In genomic region chr19:43765109-43765876, GRCh38 we compare ENCODE assay signal across 9 cellular contexts. TPM values are rescaled to one million over a fixed set of nuclear protein-coding genes. Genes with fewer than 3 reads are reported as not detected.
DNase-seq lines count a peak whose midpoint lies in the region; ATAC-seq and TF ChIP-seq lines count a peak whose summit lies in the region.
"Had no signal": no experiment of that assay in that cellular context is flagged by ENCODE, and none has a peak within 500 bp of the region (broad histone marks: within the 10 kb centered on the region; RNA-seq: fewer than 3 reads in every experiment).

No MANE protein-coding gene starts in this region.

- H3K27me3 Mint-ChIP-seq in naive thymus-derived CD4-positive, alpha-beta T cell = no peaks in the 10 kb centered on the region

- peak overlapping the region; percentile 56 to 90 (median 85) for H3K27ac ChIP-seq in BLaER1 treated with 17β-estradiol and CSF1 and Interleukin-3, amounts not matched to agents 10 nM and 100 nM
- H3K27ac ChIP-seq in naive thymus-derived CD4-positive, alpha-beta T cell (ENCODE audit: low read depth, low read length) = peak overlapping the region; percentile 45
- H3K27ac ChIP-seq in thoracic aorta = peak overlapping the region; percentile 9 to 71

- H3K27ac Mint-ChIP-seq in naive thymus-derived CD4-positive, alpha-beta T cell = peak overlapping the region; percentile 78 to 94 (median 88)

- peak overlapping the region; percentile 61 to 81 (median 74) for H3K9ac ChIP-seq in BLaER1 treated with 17β-estradiol and CSF1 and Interleukin-3, amounts not matched to agents 10 nM and 100 nM

- H3K4me2 ChIP-seq in BLaER1 treated with 17β-estradiol and CSF1 and Interleukin-3, amounts not matched to agents 10 nM and 100 nM = peak overlapping the region; percentile 74 to 97 (median 91)

- peak; percentile 57 for ATAC-seq in GM21360 (IDR thresholded peaks at IDR 0.05; ENCODE audit: unreplicated experiment)
- ATAC-seq in HG03571 (IDR thresholded peaks at IDR 0.05; ENCODE audit: unreplicated experiment) = peak; percentile 61
- ATAC-seq in naive thymus-derived CD4-positive, alpha-beta T cell = peak; percentile 81
- ATAC-seq in thoracic aorta (ENCODE audit: insufficient number of reproducible peaks, low FRiP score, low read depth) = peak; percentile 44

- peaks cover 43 to 100% (median 77%) of the 10 kb centered on the region in 10 experiments for H3K4me1 ChIP-seq in BLaER1 treated with 17β-estradiol and CSF1 and Interleukin-3, amounts not matched to agents 10 nM and 100 nM
- peaks cover 23 to 32% of the 10 kb centered on the region in 2 donors for H3K4me1 ChIP-seq in naive thymus-derived CD4-positive, alpha-beta T cell (ENCODE audit: control insufficient read depth in 2 of 2, insufficient read depth in 2 of 2, low read length in 2 of 2)
- H3K4me1 ChIP-seq in thoracic aorta (ENCODE audit: control insufficient read depth in 1 of 2, low read depth in 2 of 2) = peaks cover 18 to 28% of the 10 kb centered on the region in 2 donors

- H3K36me3 Mint-ChIP-seq in naive thymus-derived CD4-positive, alpha-beta T cell = peaks cover 0 to 35% (median 4%) of the 10 kb centered on the region in 5 donors

- peaks cover 0 to 10% (median 0%) of the 10 kb centered on the region in 11 experiments; a peak in 2 of 22 replicates for H4K20me1 ChIP-seq in BLaER1 treated with 17β-estradiol and CSF1 and Interleukin-3, amounts not matched to agents 10 nM and 100 nM

- DNase-seq in activated CD4-positive, CD25-positive, alpha-beta regulatory T cell treated with anti-CD3 and anti-CD28 coated beads, Interleukin-2, amount 50 U/mL, for 16 hours (ENCODE audit: low read depth, low spot score) = peak; percentile 57
- DNase-seq in cardiac fibroblast (ENCODE audit: low read depth in 2 of 2) = peak; percentile 87 to 97
- DNase-seq in naive thymus-derived CD4-positive, alpha-beta T cell = peak in 8 of 9 donors; percentile 20 to 86 (median 38)
- peak; percentile 44 for DNase-seq in thoracic aorta (ENCODE audit: low spot score)
- DNase-seq in midbrain (lab: John Stamatoyannopoulos, UW) = no peak

- H3K4me3 ChIP-seq in BLaER1 treated with 17β-estradiol and CSF1 and Interleukin-3, amounts not matched to agents 10 nM and 100 nM = peak overlapping the region in 8 of 10 experiments; percentile 2 to 56 (median 44); a peak in 12 of 20 replicates
- no peak overlapping the region for H3K4me3 ChIP-seq in cardiac fibroblast (replicated peaks in 1 of 2; ENCODE audit: low read depth in 2 of 2, low read length in 2 of 2)
- no peak overlapping the region for H3K4me3 ChIP-seq in naive thymus-derived CD4-positive, alpha-beta T cell (ENCODE audit: low read length)
- H3K4me3 ChIP-seq in thoracic aorta = no peak overlapping the region

- intact Hi-C loops in naive thymus-derived CD4-positive, alpha-beta T cell (cut with micrococcal nuclease) = loop anchor here (1.0 kb wide), 4 partner anchors 11 to 97 kb away; partner anchors contain the start of genes SMG9 (in 2 of the 2) and KCNN4 (in 1 of the 2)

- POLR2A ChIA-PET in naive thymus-derived CD4-positive, alpha-beta T cell (lab: Charles Lee) = interaction anchor here (1.3 to 11.8 kb wide), 4 partner anchors 11 to 19 kb away, joined by 6 to 100 read pairs (median 19); partner anchors contain the start of genes KCNN4 and SMG9

- H3K9me3 ChIP-seq in BLaER1 treated with 17β-estradiol and CSF1 and Interleukin-3, amounts not matched to agents 10 nM and 100 nM (replicated peaks in 1 of 11) = no peaks in the 10 kb centered on the region
- H3K9me3 ChIP-seq in naive thymus-derived CD4-positive, alpha-beta T cell (ENCODE audit: control insufficient read depth in 2 of 3, low read length in 3 of 3) = no peaks in the 10 kb centered on the region
- H3K9me3 ChIP-seq in thoracic aorta = no peaks in the 10 kb centered on the region

- peaks cover 32 to 73% (median 40%) of the 10 kb centered on the region in 7 donors for H3K4me1 Mint-ChIP-seq in naive thymus-derived CD4-positive, alpha-beta T cell

- no peaks in the 10 kb centered on the region for H3K27me3 ChIP-seq in BLaER1 treated with 17β-estradiol and CSF1 and Interleukin-3, amounts not matched to agents 10 nM and 100 nM
- H3K27me3 ChIP-seq in naive thymus-derived CD4-positive, alpha-beta T cell (ENCODE audit: control insufficient read depth in 2 of 2, insufficient read depth in 2 of 2, low read length in 2 of 2) = no peaks in the 10 kb centered on the region
- H3K27me3 ChIP-seq in thoracic aorta (replicated peaks; ENCODE audit: insufficient read depth) = no peaks in the 10 kb centered on the region

- peaks cover 0 to 1% (median 0%) of the 10 kb centered on the region in 11 donors for H3K9me3 Mint-ChIP-seq in naive thymus-derived CD4-positive, alpha-beta T cell

- peaks cover 35 to 43% (median 37%) of the 10 kb centered on the region in 11 experiments; a peak in 21 of 22 replicates for H3K36me3 ChIP-seq in BLaER1 treated with 17β-estradiol and CSF1 and Interleukin-3, amounts not matched to agents 10 nM and 100 nM
- H3K36me3 ChIP-seq in naive thymus-derived CD4-positive, alpha-beta T cell (ENCODE audit: control insufficient read depth in 2 of 3, insufficient read depth in 3 of 3, low read length in 3 of 3) = peaks cover 0 to 30% (median 0%) of the 10 kb centered on the region in 3 experiments
- no peaks in the 10 kb centered on the region for H3K36me3 ChIP-seq in thoracic aorta

- no peak for TF ChIP-seq CTCF in cardiac fibroblast (IDR thresholded peaks at IDR 0.05; ENCODE audit: low read depth, low read length)
- no peak for TF ChIP-seq CTCF in thoracic aorta (IDR thresholded peaks at IDR 0.05)

- H3K4me3 Mint-ChIP-seq in naive thymus-derived CD4-positive, alpha-beta T cell = peak overlapping the region; percentile 35 to 80 (median 67)

- CTCF ChIA-PET in naive thymus-derived CD4-positive, alpha-beta T cell (lab: Charles Lee) = interaction anchor here (0.6 to 2.7 kb wide), 5 partner anchors 14 to 115 kb away, joined by 3 to 11 read pairs (median 4); no protein-coding TSS in a partner anchor

RNA-seq across cellular contexts. Expression of gene SMG9, which starts 10.5 kb away (rescaled TPM):
- 10 to 100 TPM; 48.5 to 75.9 (median 53.9) TPM for total RNA-seq in naive thymus-derived CD4-positive, alpha-beta T cell
- 1 to 10 TPM; 7.9 to 9.8 TPM for polyA plus RNA-seq in naive thymus-derived CD4-positive, alpha-beta T cell
- 10 to 100 TPM; 18.3 to 49.1 TPM for total RNA-seq in thoracic aorta

RNA-seq across cellular contexts. Expression of gene KCNN4, which starts 15.5 kb away (rescaled TPM):
- 10 to 100 TPM; 12.8 to 53.4 (median 18.8) TPM for total RNA-seq in naive thymus-derived CD4-positive, alpha-beta T cell
- polyA plus RNA-seq in naive thymus-derived CD4-positive, alpha-beta T cell = 10 to 100 TPM in 1 of 2 donors, 1 to 10 TPM in 1; 8.1 to 16.0 TPM
- total RNA-seq in thoracic aorta = 1 to 10 TPM; 2.8 to 3.5 TPM

RNA-seq across cellular contexts. Expression of gene LYPD5, which starts 37.0 kb away (rescaled TPM):
- under 1 TPM in 4 of 5 experiments, not detected in 1; 0.19 to 0.89 (median 0.61) TPM for total RNA-seq in naive thymus-derived CD4-positive, alpha-beta T cell
- under 1 TPM; 0.28 to 0.34 TPM for polyA plus RNA-seq in naive thymus-derived CD4-positive, alpha-beta T cell
- total RNA-seq in thoracic aorta = 1 to 10 TPM; 5.9 to 6.5 TPM

RNA-seq across cellular contexts. Expression of gene IRGC, which starts 49.4 kb away (rescaled TPM):
- not detected for total RNA-seq in naive thymus-derived CD4-positive, alpha-beta T cell
- not detected for polyA plus RNA-seq in naive thymus-derived CD4-positive, alpha-beta T cell
- total RNA-seq in thoracic aorta = not detected
- total RNA-seq: subcutaneous adipose tissue had no signal

Comparison
In these comparisons a context has a peak if more than half of its experiments do, and no peak if none do; other contexts are left out.
1. H3K4me3 ChIP-seq: peak in BLaER1 treated with 17β-estradiol and CSF1 and Interleukin-3, amounts not matched to agents 10 nM and 100 nM (8 of 10); none in cardiac fibroblast (0 of 2), naive thymus-derived CD4-positive, alpha-beta T cell (single experiment) and thoracic aorta (single experiment).
2. Peak in every context shown above with its lines, with median percentiles within 50 percentile points of each other: H3K27ac ChIP-seq and ATAC-seq.